Comparison of ENCODE assay signal across 1 cellular context in the genomic region with DNA sequence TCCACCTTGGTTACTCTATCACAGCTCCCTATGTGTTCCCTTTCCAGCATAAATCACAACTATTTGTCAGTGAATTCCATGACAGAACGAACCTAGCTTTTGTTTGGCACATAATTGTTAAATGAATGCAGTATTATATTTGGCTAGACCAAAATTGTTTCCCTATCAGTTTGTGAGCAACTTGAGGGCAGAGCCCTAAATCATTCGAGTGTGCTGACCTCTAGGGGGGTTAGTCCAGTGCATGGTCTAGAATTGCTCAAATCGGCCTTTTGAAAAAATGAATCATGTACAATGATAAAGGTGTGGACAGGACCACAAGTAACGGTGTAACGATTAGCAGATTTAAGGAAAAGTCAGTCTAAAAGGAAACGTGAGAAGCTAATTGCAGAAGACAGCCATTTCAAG.
A peak's percentile ranks its signal among the peaks of the same experiment; 100 is the strongest.
TF ChIP-seq lines count a peak whose summit lies in the region.

No MANE protein-coding gene starts in this region.

TF ChIP-seq in K562, 482 proteins besides CTCF, POLR2A, EP300 and RAD21 (continued from another document and continues in another):
- TF ChIP-seq, protein P1, sequence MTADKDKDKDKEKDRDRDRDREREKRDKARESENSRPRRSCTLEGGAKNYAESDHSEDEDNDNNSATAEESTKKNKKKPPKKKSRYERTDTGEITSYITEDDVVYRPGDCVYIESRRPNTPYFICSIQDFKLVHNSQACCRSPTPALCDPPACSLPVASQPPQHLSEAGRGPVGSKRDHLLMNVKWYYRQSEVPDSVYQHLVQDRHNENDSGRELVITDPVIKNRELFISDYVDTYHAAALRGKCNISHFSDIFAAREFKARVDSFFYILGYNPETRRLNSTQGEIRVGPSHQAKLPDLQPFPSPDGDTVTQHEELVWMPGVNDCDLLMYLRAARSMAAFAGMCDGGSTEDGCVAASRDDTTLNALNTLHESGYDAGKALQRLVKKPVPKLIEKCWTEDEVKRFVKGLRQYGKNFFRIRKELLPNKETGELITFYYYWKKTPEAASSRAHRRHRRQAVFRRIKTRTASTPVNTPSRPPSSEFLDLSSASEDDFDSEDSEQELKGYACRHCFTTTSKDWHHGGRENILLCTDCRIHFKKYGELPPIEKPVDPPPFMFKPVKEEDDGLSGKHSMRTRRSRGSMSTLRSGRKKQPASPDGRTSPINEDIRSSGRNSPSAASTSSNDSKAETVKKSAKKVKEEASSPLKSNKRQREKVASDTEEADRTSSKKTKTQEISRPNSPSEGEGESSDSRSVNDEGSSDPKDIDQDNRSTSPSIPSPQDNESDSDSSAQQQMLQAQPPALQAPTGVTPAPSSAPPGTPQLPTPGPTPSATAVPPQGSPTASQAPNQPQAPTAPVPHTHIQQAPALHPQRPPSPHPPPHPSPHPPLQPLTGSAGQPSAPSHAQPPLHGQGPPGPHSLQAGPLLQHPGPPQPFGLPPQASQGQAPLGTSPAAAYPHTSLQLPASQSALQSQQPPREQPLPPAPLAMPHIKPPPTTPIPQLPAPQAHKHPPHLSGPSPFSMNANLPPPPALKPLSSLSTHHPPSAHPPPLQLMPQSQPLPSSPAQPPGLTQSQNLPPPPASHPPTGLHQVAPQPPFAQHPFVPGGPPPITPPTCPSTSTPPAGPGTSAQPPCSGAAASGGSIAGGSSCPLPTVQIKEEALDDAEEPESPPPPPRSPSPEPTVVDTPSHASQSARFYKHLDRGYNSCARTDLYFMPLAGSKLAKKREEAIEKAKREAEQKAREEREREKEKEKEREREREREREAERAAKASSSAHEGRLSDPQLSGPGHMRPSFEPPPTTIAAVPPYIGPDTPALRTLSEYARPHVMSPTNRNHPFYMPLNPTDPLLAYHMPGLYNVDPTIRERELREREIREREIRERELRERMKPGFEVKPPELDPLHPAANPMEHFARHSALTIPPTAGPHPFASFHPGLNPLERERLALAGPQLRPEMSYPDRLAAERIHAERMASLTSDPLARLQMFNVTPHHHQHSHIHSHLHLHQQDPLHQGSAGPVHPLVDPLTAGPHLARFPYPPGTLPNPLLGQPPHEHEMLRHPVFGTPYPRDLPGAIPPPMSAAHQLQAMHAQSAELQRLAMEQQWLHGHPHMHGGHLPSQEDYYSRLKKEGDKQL (CRISPR knock-in tag; IDR thresholded peaks at IDR 0.05; ENCODE audit: borderline replicate concordance) = no peak
- TF ChIP-seq, protein P2, sequence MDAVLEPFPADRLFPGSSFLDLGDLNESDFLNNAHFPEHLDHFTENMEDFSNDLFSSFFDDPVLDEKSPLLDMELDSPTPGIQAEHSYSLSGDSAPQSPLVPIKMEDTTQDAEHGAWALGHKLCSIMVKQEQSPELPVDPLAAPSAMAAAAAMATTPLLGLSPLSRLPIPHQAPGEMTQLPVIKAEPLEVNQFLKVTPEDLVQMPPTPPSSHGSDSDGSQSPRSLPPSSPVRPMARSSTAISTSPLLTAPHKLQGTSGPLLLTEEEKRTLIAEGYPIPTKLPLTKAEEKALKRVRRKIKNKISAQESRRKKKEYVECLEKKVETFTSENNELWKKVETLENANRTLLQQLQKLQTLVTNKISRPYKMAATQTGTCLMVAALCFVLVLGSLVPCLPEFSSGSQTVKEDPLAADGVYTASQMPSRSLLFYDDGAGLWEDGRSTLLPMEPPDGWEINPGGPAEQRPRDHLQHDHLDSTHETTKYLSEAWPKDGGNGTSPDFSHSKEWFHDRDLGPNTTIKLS (IDR thresholded peaks at IDR 0.05; ENCODE audit: borderline replicate concordance, low read depth) = no peak
- TF ChIP-seq ERF (CRISPR knock-in tag; IDR thresholded peaks at IDR 0.05) = peak; percentile 61; the same call in 1 of the 2 replicates
- no peak for TF ChIP-seq SMAD1 (IDR thresholded peaks at IDR 0.05; ENCODE audit: low read depth, low read length, partially characterized antibody)
- TF ChIP-seq NR2C1 (IDR thresholded peaks at IDR 0.05) = peak; percentile 43; the same call in 1 of the 2 replicates
- peak; percentile 80 for TF ChIP-seq NR2C1 (tag; IDR thresholded peaks at IDR 0.05)
- no peak for TF ChIP-seq SMAD4 (CRISPR knock-in tag; conservative IDR thresholded peaks at IDR 0.05)
- no peak for TF ChIP-seq MBD2 (IDR thresholded peaks at IDR 0.05; ENCODE audit: borderline replicate concordance, low read depth)
- no peak for TF ChIP-seq TOE1 (IDR thresholded peaks at IDR 0.05; ENCODE audit: borderline replicate concordance)
- no peak for TF ChIP-seq TOE1 (CRISPR knock-in tag; IDR thresholded peaks at IDR 0.05; ENCODE audit: borderline replicate concordance, low read depth)
- TF ChIP-seq BRD4 (IDR thresholded peaks at IDR 0.05) = peak; percentile 39; the same call in 1 of the 2 replicates
- TF ChIP-seq ZNF518B (CRISPR knock-in tag; IDR thresholded peaks at IDR 0.05) = no peak
- TF ChIP-seq, protein P3, sequence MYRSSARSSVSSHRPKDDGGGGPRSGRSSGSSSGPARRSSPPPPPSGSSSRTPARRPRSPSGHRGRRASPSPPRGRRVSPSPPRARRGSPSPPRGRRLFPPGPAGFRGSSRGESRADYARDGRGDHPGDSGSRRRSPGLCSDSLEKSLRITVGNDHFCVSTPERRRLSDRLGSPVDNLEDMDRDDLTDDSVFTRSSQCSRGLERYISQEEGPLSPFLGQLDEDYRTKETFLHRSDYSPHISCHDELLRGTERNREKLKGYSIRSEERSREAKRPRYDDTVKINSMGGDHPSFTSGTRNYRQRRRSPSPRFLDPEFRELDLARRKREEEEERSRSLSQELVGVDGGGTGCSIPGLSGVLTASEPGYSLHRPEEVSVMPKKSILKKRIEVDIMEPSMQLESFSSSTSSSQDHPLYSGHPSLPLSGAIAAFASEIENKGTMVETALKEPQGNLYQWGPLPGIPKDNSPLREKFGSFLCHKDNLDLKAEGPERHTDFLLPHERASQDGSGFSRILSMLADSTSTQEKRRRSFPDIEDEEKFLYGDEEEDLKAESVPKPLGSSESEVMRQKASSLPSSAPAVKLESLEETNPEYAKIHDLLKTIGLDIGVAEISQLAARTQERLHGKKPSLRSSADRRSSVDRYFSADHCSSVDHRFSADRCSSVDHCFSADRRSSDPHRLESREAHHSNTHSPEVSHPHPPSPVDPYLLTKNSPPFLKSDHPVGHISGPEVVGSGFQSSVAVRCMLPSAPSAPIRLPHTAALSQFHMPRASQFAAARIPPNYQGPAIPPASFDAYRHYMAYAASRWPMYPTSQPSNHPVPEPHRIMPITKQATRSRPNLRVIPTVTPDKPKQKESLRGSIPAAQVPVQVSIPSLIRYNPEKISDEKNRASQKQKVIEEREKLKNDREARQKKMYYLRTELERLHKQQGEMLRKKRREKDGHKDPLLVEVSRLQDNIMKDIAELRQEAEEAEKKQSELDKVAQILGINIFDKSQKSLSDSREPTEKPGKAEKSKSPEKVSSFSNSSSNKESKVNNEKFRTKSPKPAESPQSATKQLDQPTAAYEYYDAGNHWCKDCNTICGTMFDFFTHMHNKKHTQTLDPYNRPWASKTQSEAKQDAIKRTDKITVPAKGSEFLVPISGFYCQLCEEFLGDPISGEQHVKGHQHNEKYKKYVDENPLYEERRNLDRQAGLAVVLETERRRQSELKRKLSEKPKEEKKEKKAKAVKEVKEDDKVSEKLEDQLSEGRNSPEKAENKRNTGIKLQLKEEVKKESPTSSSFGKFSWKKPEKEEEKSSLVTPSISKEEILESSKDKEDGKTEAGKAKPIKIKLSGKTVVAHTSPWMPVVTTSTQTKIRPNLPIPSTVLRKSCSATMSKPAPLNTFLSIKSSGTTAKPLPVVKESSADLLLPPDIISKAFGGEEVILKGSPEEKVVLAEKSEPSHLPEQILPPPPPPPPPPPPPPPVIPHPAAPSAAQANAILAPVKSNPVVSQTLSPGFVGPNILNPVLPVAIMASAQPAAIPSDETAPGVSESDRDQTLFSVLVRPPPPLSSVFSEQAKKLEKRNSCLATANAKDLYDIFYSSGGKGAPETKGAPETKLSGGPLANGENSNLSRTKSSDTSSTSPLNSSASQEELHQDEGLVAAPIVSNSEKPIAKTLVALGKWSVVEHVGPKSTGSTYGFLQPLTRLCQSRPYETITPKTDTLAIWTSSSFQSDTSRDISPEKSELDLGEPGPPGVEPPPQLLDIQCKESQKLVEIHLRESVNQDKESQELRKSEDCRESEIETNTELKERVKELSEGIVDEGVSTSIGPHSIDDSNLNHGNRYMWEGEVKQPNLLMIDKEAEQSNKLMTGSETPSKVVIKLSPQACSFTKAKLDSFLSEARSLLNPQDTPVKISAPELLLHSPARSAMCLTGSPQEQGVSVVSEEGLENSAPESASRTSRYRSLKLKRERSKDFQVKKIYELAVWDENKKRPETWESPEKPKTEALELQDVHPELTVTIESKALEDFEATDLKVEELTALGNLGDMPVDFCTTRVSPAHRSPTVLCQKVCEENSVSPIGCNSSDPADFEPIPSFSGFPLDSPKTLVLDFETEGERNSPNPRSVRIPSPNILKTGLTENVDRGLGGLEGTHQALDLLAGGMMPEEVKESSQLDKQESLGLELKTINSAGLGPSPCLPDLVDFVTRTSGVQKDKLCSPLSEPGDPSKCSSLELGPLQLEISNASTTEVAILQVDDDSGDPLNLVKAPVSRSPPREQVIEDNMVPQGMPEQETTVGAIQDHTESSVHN (IDR thresholded peaks at IDR 0.05; ENCODE audit: borderline replicate concordance in 1 of 2, low read depth in 1 of 2) = peak in 1 of 2 experiments; percentile 59; a peak in 1 of 4 replicates
- TF ChIP-seq ZNF311 (CRISPR knock-in tag; IDR thresholded peaks at IDR 0.05) = 0 out of 2 replicates have a peak, but pooled peaks have one; percentile 27
- TF ChIP-seq MXI1 (IDR thresholded peaks at IDR 0.05; ENCODE audit: low read depth, low read length) = no peak
- no peak for TF ChIP-seq ZNF239 (CRISPR knock-in tag; IDR thresholded peaks at IDR 0.05)
- no peak for TF ChIP-seq RBM17 (IDR thresholded peaks at IDR 0.05; ENCODE audit: borderline replicate concordance, low read depth, low read length)
- no peak for TF ChIP-seq HMBOX1 (IDR thresholded peaks at IDR 0.05)
- TF ChIP-seq CBX2 (IDR thresholded peaks at IDR 0.05; ENCODE audit: insufficient read depth, low read length, poor library complexity, severe bottlenecking) = no peak
- TF ChIP-seq PTTG1 (tag; IDR thresholded peaks at IDR 0.05; ENCODE audit: low read depth) = peak; percentile 69; the same call in 1 of the 2 replicates
